24 cellular contexts compared by ENCODE assay signal in the genomic region with DNA sequence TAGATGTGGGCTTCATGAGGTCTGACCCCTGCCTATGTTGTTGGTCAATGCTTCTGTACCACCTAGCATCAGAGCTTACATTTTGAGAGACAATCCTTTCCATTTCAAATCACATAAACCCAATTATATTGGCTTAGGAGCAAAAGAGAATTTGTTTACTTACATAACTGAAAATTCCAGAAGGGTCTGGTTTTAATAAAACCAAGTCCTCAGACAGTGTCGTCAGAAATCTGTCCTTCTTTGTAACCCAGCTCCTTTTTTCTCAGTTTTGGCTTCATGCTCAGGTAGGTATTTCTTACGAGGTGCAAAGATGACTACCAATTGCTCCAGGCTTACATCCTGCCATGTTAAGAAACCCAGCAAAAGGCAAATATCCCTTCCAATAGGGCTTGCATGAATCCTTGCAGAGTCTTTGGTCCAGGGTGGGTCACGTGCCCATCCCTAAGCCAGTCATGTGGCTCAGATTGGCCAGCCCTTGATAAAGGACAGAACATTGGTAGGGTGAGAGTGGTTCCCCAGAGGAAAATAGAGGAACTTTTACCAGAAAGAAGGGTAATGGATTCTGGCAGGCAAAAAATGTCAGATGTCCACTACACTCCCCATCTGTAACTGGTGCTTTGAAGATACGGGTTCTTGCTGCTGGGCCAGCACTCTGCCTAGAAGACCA.
"Had no signal": no experiment of that assay in that cellular context is flagged by ENCODE, and none has a peak within 500 bp of the region (broad histone marks: within the 10 kb centered on the region; RNA-seq: fewer than 3 reads in every experiment).

No MANE protein-coding gene starts in this region.

- H3K9me3 ChIP-seq: ascending aorta had no signal

- H3K27me3 Mint-ChIP-seq: progenitor cell of endocrine pancreas had no signal

- H3K27me3 ChIP-seq: ascending aorta, brain microvascular endothelial cell, dorsolateral prefrontal cortex, foreskin keratinocyte, neural progenitor cell had no signal

- H3K4me1 ChIP-seq: neural progenitor cell had no signal

- H3K36me3 ChIP-seq: ascending aorta, brain microvascular endothelial cell, neural progenitor cell had no signal

- H3K36me3 Mint-ChIP-seq: mesothelial cell of epicardium; naive thymus-derived CD8-positive, alpha-beta T cell; neural progenitor cell; stimulated activated naive B cell treated with anti-CD40 and anti-IgM and Interleukin-4, amounts not matched to agents 10 μg/mL and 1 μg/mL and 100 μg/mL, for 72 hours; T-cell had no signal

- ATAC-seq: activated CD8-positive, alpha-beta T cell treated with anti-CD3 and anti-CD28 coated beads, Interleukin-2, amount 10 ng/mL, durations not matched to agents 7 days and 5 days; activated naive CD8-positive, alpha-beta T cell treated with anti-CD3 and anti-CD28 coated beads, Interleukin-2, amount 50 U/mL, for 24 hours; effector memory CD8-positive, alpha-beta T cell; foreskin keratinocyte; left lobe of liver; naive thymus-derived CD8-positive, alpha-beta T cell; stimulated activated naive B cell treated with anti-CD40 and anti-IgM and Interleukin-4, amounts not matched to agents 10 μg/mL and 1 μg/mL and 100 μg/mL, for 72 hours; T-cell had no signal

- H3K9me3 Mint-ChIP-seq: activated naive CD8-positive, alpha-beta T cell treated with anti-CD3 and anti-CD28 coated beads, Interleukin-2, amount 50 U/mL, for 24 hours; activated T-helper 1 cell treated with anti-CD3 and anti-CD28 coated beads, Interleukin-12 subunit alpha, Interleukin-12 subunit beta, Interleukin-2, Interleukin-4 antibody, amounts not matched to agents 30 ng/mL and 10 ng/mL and 1 ng/mL, durations not matched to agents 14 hours and 24 hours and 36 hours; effector memory CD8-positive, alpha-beta T cell; mesothelial cell of epicardium; naive thymus-derived CD8-positive, alpha-beta T cell; neural progenitor cell; stimulated activated naive B cell treated with anti-CD40 and anti-IgM and Interleukin-4, amounts not matched to agents 10 μg/mL and 1 μg/mL and 100 μg/mL, for 72 hours; T-cell had no signal

- DNase-seq: activated CD4-positive, alpha-beta T cell treated with anti-CD3 and anti-CD28 coated beads for 1 hour; activated CD4-positive, alpha-beta T cell treated with anti-CD3 and anti-CD28 coated beads, Interleukin-2, amount 50 U/mL, for 1 hour; activated CD8-positive, alpha-beta T cell treated with anti-CD3 and anti-CD28 coated beads, Interleukin-2, amount 10 ng/mL, durations not matched to agents 7 days and 5 days; activated gamma-delta T cell; activated naive CD4-positive, alpha-beta T cell treated with anti-CD3 and anti-CD28 coated beads, Interleukin-2, amount 50 U/mL, for 16 hours; activated naive CD8-positive, alpha-beta T cell treated with anti-CD3 and anti-CD28 coated beads, Interleukin-2, amount 50 U/mL, for 24 hours; brain microvascular endothelial cell; central memory CD4-positive, alpha-beta T cell; dorsolateral prefrontal cortex; effector memory CD8-positive, alpha-beta T cell; foreskin keratinocyte; naive thymus-derived CD8-positive, alpha-beta T cell; retina; stimulated activated CD4-positive, alpha-beta T cell treated with anti-CD3 and anti-CD28 coated beads, Interleukin-2, amount 100 ng/mL, for 48 hours; stimulated activated CD8-positive, alpha-beta memory T cell treated with anti-CD3 and anti-CD28 coated beads, Interleukin-4, amount 100 ng/mL, for 48 hours; stimulated activated naive B cell treated with anti-CD40 and anti-IgM and Interleukin-4, amounts not matched to agents 10 μg/mL and 1 μg/mL and 100 μg/mL, for 72 hours; T-cell had no signal

- H3K27ac Mint-ChIP-seq: activated CD8-positive, alpha-beta T cell treated with anti-CD3 and anti-CD28 coated beads, Interleukin-2, amount 10 ng/mL, durations not matched to agents 7 days and 5 days; activated naive CD8-positive, alpha-beta T cell treated with anti-CD3 and anti-CD28 coated beads, Interleukin-2, amount 50 U/mL, for 24 hours; activated T-helper 1 cell treated with anti-CD3 and anti-CD28 coated beads, Interleukin-12 subunit alpha, Interleukin-12 subunit beta, Interleukin-2, Interleukin-4 antibody, amounts not matched to agents 30 ng/mL and 10 ng/mL and 1 ng/mL, durations not matched to agents 14 hours and 24 hours and 36 hours; effector memory CD8-positive, alpha-beta T cell; mesothelial cell of epicardium; naive thymus-derived CD8-positive, alpha-beta T cell; progenitor cell of endocrine pancreas; stimulated activated naive B cell treated with anti-CD40 and anti-IgM and Interleukin-4, amounts not matched to agents 10 μg/mL and 1 μg/mL and 100 μg/mL, for 72 hours; T-cell had no signal

- H3K4me3 Mint-ChIP-seq: activated CD8-positive, alpha-beta T cell treated with anti-CD3 and anti-CD28 coated beads, Interleukin-2, amount 10 ng/mL, durations not matched to agents 7 days and 5 days; activated naive CD8-positive, alpha-beta T cell treated with anti-CD3 and anti-CD28 coated beads, Interleukin-2, amount 50 U/mL, for 24 hours; activated T-helper 1 cell treated with anti-CD3 and anti-CD28 coated beads, Interleukin-12 subunit alpha, Interleukin-12 subunit beta, Interleukin-2, Interleukin-4 antibody, amounts not matched to agents 30 ng/mL and 10 ng/mL and 1 ng/mL, durations not matched to agents 14 hours and 24 hours and 36 hours; effector memory CD8-positive, alpha-beta T cell; mesothelial cell of epicardium; naive thymus-derived CD8-positive, alpha-beta T cell; neural progenitor cell; stimulated activated naive B cell treated with anti-CD40 and anti-IgM and Interleukin-4, amounts not matched to agents 10 μg/mL and 1 μg/mL and 100 μg/mL, for 72 hours; T-cell had no signal

- H3K27ac ChIP-seq: brain microvascular endothelial cell, foreskin keratinocyte, neural progenitor cell had no signal

- H3K4me1 Mint-ChIP-seq: activated naive CD8-positive, alpha-beta T cell treated with anti-CD3 and anti-CD28 coated beads, Interleukin-2, amount 50 U/mL, for 24 hours; naive thymus-derived CD8-positive, alpha-beta T cell; stimulated activated naive B cell treated with anti-CD40 and anti-IgM and Interleukin-4, amounts not matched to agents 10 μg/mL and 1 μg/mL and 100 μg/mL, for 72 hours had no signal

- H3K4me3 ChIP-seq: ascending aorta, dorsolateral prefrontal cortex, lung, neural progenitor cell had no signal
